Comparison of ENCODE assay signal across 8 cellular contexts in genomic region chr15:77034620-77035467, GRCh38. TPM values are rescaled to one million over a fixed set of nuclear protein-coding genes. Genes with fewer than 3 reads are reported as not detected.
DNase-seq lines count a peak whose midpoint lies in the region; ATAC-seq and TF ChIP-seq lines count a peak whose summit lies in the region.

No MANE protein-coding gene starts in this region.

- H3K27me3 ChIP-seq in OCI-LY1 (ENCODE audit: insufficient read depth, low read length): no peaks in the 10 kb centered on the region

- in situ Hi-C loops in G401 (cut with HindIII; ENCODE audit: low sequenced_read_pairs): no loop called here

- peak overlapping the region; percentile 95 for H3K27ac Mint-ChIP-seq in stimulated activated naive B cell treated with anti-CD40 and anti-IgM and Interleukin-4, amounts not matched to agents 10 μg/mL and 1 μg/mL and 100 μg/mL, for 72 hours

- DNase-seq in EH (ENCODE audit: low read depth): peak; percentile 16
- DNase-seq in activated naive CD8-positive, alpha-beta T cell treated with anti-CD3 and anti-CD28 coated beads, Interleukin-2, amount 50 U/mL, for 16 hours (ENCODE audit: low read depth, low spot score): peak; percentile 31
- DNase-seq in inferior parietal cortex (ENCODE audit: extremely low spot score): peak; percentile 22
- no peak for DNase-seq in stimulated activated naive B cell treated with anti-CD40 and anti-IgM and Interleukin-4, amounts not matched to agents 10 μg/mL and 1 μg/mL and 100 μg/mL, for 72 hours
- no peak for DNase-seq in G401 (ENCODE audit: low spot score)
- DNase-seq in cerebellum (ENCODE audit: low spot score): no peak

- H3K4me1 Mint-ChIP-seq in stimulated activated naive B cell treated with anti-CD40 and anti-IgM and Interleukin-4, amounts not matched to agents 10 μg/mL and 1 μg/mL and 100 μg/mL, for 72 hours: peaks cover 31 to 51% of the 10 kb centered on the region in 2 donors

- TF ChIP-seq CTCF in OCI-LY1 (IDR thresholded peaks at IDR 0.05; ENCODE audit: low read length): peak; percentile 88

- peak; percentile 26 to 36 for ATAC-seq in stimulated activated naive B cell treated with anti-CD40 and anti-IgM and Interleukin-4, amounts not matched to agents 10 μg/mL and 1 μg/mL and 100 μg/mL, for 72 hours (replicated peaks)
- ATAC-seq in GM21737 (IDR thresholded peaks at IDR 0.05; ENCODE audit: unreplicated experiment): no peak

- peaks cover 2 to 4% of the 10 kb centered on the region in 2 donors for H3K9me3 Mint-ChIP-seq in stimulated activated naive B cell treated with anti-CD40 and anti-IgM and Interleukin-4, amounts not matched to agents 10 μg/mL and 1 μg/mL and 100 μg/mL, for 72 hours

- H3K79me2 ChIP-seq in OCI-LY1 (ENCODE audit: insufficient read depth, low read length): no peaks in the 10 kb centered on the region

- peaks cover 6% of the 10 kb centered on the region for H3K4me1 ChIP-seq in OCI-LY1 (ENCODE audit: insufficient read depth, low read length, severe bottlenecking)

- peak overlapping the region; percentile 14 to 33 for H3K4me3 Mint-ChIP-seq in stimulated activated naive B cell treated with anti-CD40 and anti-IgM and Interleukin-4, amounts not matched to agents 10 μg/mL and 1 μg/mL and 100 μg/mL, for 72 hours

- H3K36me3 Mint-ChIP-seq in stimulated activated naive B cell treated with anti-CD40 and anti-IgM and Interleukin-4, amounts not matched to agents 10 μg/mL and 1 μg/mL and 100 μg/mL, for 72 hours: peaks cover 22 to 46% of the 10 kb centered on the region in 2 donors

- H3K9me3 ChIP-seq in OCI-LY1 (ENCODE audit: low read length): no peaks in the 10 kb centered on the region

- H3K36me3 ChIP-seq in OCI-LY1 (ENCODE audit: insufficient read depth, low read length): 0 out of 2 replicates have a peak, but pooled peaks cover 4% of the 10 kb centered on the region

- H3K4me2 ChIP-seq in OCI-LY1 (ENCODE audit: low read length): no peak overlapping the region

- no peaks in the 10 kb centered on the region for H3K9me2 ChIP-seq in OCI-LY1 (ENCODE audit: low read depth, low read length)

- H3K27me3 Mint-ChIP-seq in stimulated activated naive B cell treated with anti-CD40 and anti-IgM and Interleukin-4, amounts not matched to agents 10 μg/mL and 1 μg/mL and 100 μg/mL, for 72 hours: no peaks in the 10 kb centered on the region

- no peak overlapping the region for H3K4me3 ChIP-seq in OCI-LY1 (ENCODE audit: low read depth, low read length, poor library complexity, severe bottlenecking)

- no peaks in the 10 kb centered on the region for H4K20me1 ChIP-seq in OCI-LY1 (ENCODE audit: insufficient read depth, low read length)

- no peaks in the 10 kb centered on the region for H3F3A ChIP-seq in OCI-LY1 (ENCODE audit: insufficient read depth, low read length)

- no peak overlapping the region for H3K27ac ChIP-seq in OCI-LY1 (ENCODE audit: low read depth, low read length, poor library complexity, severe bottlenecking)

- H2AFZ ChIP-seq in OCI-LY1 (ENCODE audit: low read length): no peak overlapping the region

- H3K9ac ChIP-seq in OCI-LY1 (ENCODE audit: low read length): no peak overlapping the region

RNA-seq across cellular contexts. Expression of gene TSPAN3, which starts 36.1 kb away (rescaled TPM):
- 235 and 245 TPM in 2 replicates for total RNA-seq in G401 (2014; rRNA removed; shearing (Covaris generic))
- total RNA-seq in cerebellum: 261 TPM

RNA-seq across cellular contexts. Expression of gene PSTPIP1, which starts 39.9 kb away (rescaled TPM):
- total RNA-seq in G401 (2014; rRNA removed; shearing (Covaris generic)): not detected in 2 replicates
- 0.27 TPM for total RNA-seq in cerebellum

Comparison
In these comparisons a context has a peak if more than half of its experiments do, and no peak if none do; other contexts are left out.
1. DNase-seq: peak in EH (single experiment), activated naive CD8-positive, alpha-beta T cell treated with anti-CD3 and anti-CD28 coated beads, Interleukin-2, amount 50 U/mL, for 16 hours (single experiment) and inferior parietal cortex (single experiment); none in stimulated activated naive B cell treated with anti-CD40 and anti-IgM and Interleukin-4, amounts not matched to agents 10 μg/mL and 1 μg/mL and 100 μg/mL, for 72 hours (single experiment), G401 (single experiment) and cerebellum (single experiment).